In the genomic region with DNA sequence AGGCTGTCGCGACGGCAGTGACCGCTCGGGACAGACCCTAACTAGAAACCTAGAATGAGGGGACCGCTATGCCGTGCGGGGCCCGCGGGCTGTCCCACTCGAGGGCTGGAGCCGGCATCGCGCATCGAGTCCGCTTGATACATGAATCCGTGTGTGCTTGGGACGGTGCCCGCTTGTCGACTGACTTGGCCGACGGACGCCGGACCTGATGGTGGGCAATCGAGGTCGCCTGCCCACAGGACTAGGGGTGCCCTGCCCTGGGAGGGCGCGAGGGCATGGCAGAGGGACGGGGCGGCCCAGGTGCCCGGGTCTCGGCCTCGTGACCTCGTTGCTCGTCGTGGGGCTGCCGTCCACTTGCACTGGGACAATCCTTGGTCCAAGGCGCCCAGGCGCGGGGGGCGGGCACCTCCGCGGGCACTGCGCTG, we compare ENCODE assay signal across 8 cellular contexts. TPM values are rescaled to one million over a fixed set of nuclear protein-coding genes. Genes with fewer than 3 reads are reported as not detected.
DNase-seq lines count a peak whose midpoint lies in the region; ATAC-seq, FAIRE-seq and TF ChIP-seq lines count a peak whose summit lies in the region.

No MANE protein-coding gene starts in this region.

- H3K36me3 ChIP-seq in OCI-LY7 (ENCODE audit: insufficient read depth, low read length) (peaks cover 43% of the 10 kb centered on the region), K562 (ENCODE audit: control insufficient read depth, insufficient read depth, low read length) (peaks cover 25% of the 10 kb centered on the region)

- peak overlapping the region; percentile 89 to 91 for H3K4me3 Mint-ChIP-seq in stimulated activated naive B cell treated with anti-CD40 and anti-IgM and Interleukin-4, amounts not matched to agents 10 μg/mL and 1 μg/mL and 100 μg/mL, for 72 hours

- no peaks in the 10 kb centered on the region for H3K27me3 ChIP-seq in K562 (ENCODE audit: control insufficient read depth in 2 of 2, insufficient read depth in 2 of 2, low read length in 2 of 2)

- H3K27ac Mint-ChIP-seq in stimulated activated naive B cell treated with anti-CD40 and anti-IgM and Interleukin-4, amounts not matched to agents 10 μg/mL and 1 μg/mL and 100 μg/mL, for 72 hours: peak overlapping the region; percentile 100

- DNase-seq in SIG-M5 treated with dmso at 0.1 percent for 504 hours (lab: John Stamatoyannopoulos, UW; ENCODE audit: unreplicated experiment) (peak; percentile 44), SIG-M5 (lab: John Stamatoyannopoulos, UW) (no peak), OCI-LY7 (ENCODE audit: low spot score) (no peak), K562 (ENCODE audit: extremely low read depth in 1 of 4, low spot score in 3 of 4) (peak in 1 of 4 experiments; percentile 47), left lobe of liver (ENCODE audit: low spot score) (no peak), GDM1 (lab: John Stamatoyannopoulos, UW) (no peak), NCI-H1105 treated with DMSO at 0.1 percent for 48 hours (lab: John Stamatoyannopoulos, UW) (no peak)
- DNase-seq in stimulated activated naive B cell treated with anti-CD40 and anti-IgM and Interleukin-4, amounts not matched to agents 10 μg/mL and 1 μg/mL and 100 μg/mL, for 72 hours: no peak

- 19% methylated on average over 22 of the region's 44 CpGs for WGBS in K562 (ENCODE audit: insufficient coverage, low coverage, missing lambda C conversion rate)

- H3K9me2 ChIP-seq in OCI-LY7 (ENCODE audit: insufficient read depth, low read length): no peaks in the 10 kb centered on the region

- H3K79me2 ChIP-seq in OCI-LY7 (ENCODE audit: insufficient read depth, low read depth, low read length): peaks cover 63% of the 10 kb centered on the region
- peaks cover 66% of the 10 kb centered on the region for H3K79me2 ChIP-seq in K562 (ENCODE audit: control insufficient read depth, insufficient read depth, low read length)

- peak overlapping the region; percentile 93 for H3K4me3 ChIP-seq in OCI-LY7 (ENCODE audit: low read depth, low read length, poor library complexity, severe bottlenecking)
- H3K4me3 ChIP-seq in K562: peak overlapping the region; percentile 60

- peaks cover 39 to 40% of the 10 kb centered on the region in 2 donors for H3K36me3 Mint-ChIP-seq in stimulated activated naive B cell treated with anti-CD40 and anti-IgM and Interleukin-4, amounts not matched to agents 10 μg/mL and 1 μg/mL and 100 μg/mL, for 72 hours

- no peaks in the 10 kb centered on the region for H3K27me3 Mint-ChIP-seq in stimulated activated naive B cell treated with anti-CD40 and anti-IgM and Interleukin-4, amounts not matched to agents 10 μg/mL and 1 μg/mL and 100 μg/mL, for 72 hours

- no peak for TF ChIP-seq POLR2A in K562 (conservative IDR thresholded peaks at IDR 0.05)

- FAIRE-seq in K562 (lab: Jason Lieb, UNC): no peak

- peak overlapping the region; percentile 94 to 97 for H3K9ac ChIP-seq in K562 (ENCODE audit: insufficient read depth in 1 of 2, low read depth in 2 of 2, low read length in 2 of 2)

- ATAC-seq in K562 (no peak), left lobe of liver (peak; percentile 1)
- peak; percentile 5 to 6 for ATAC-seq in stimulated activated naive B cell treated with anti-CD40 and anti-IgM and Interleukin-4, amounts not matched to agents 10 μg/mL and 1 μg/mL and 100 μg/mL, for 72 hours (replicated peaks)

- no peak for TF ChIP-seq EP300 in K562 (IDR thresholded peaks at IDR 0.05; ENCODE audit: low read length)

- H2AFZ ChIP-seq in OCI-LY7 (ENCODE audit: low read length) (peak overlapping the region; percentile 83; the same call in 1 of the 2 replicates), K562 (ENCODE audit: low read depth, low read length) (peak overlapping the region; percentile 95; the same call in 1 of the 2 replicates)

- CTCF ChIA-PET in OCI-LY7 (lab: Charles Lee; ENCODE audit: unreplicated experiment) (interaction anchor here (0.5 to 1.4 kb wide), 4 partner anchors 20 to 77 kb away, joined by 3 to 5 read pairs (median 4); no protein-coding TSS in a partner anchor), K562 (lab: Yijun Ruan, JAX; ENCODE audit: low intra/inter-chr PET ratio) (no interaction called here)

- H3K9me3 ChIP-seq in OCI-LY7 (ENCODE audit: low read length): no peaks in the 10 kb centered on the region
- no peaks in the 10 kb centered on the region for H3K9me3 ChIP-seq in K562 (replicated peaks; ENCODE audit: control insufficient read depth, insufficient read depth, low read depth, low read length)

- H3K9me3 Mint-ChIP-seq in stimulated activated naive B cell treated with anti-CD40 and anti-IgM and Interleukin-4, amounts not matched to agents 10 μg/mL and 1 μg/mL and 100 μg/mL, for 72 hours: no peaks in the 10 kb centered on the region

- peaks cover 27 to 41% of the 10 kb centered on the region in 2 donors for H3K4me1 Mint-ChIP-seq in stimulated activated naive B cell treated with anti-CD40 and anti-IgM and Interleukin-4, amounts not matched to agents 10 μg/mL and 1 μg/mL and 100 μg/mL, for 72 hours

- H4K20me1 ChIP-seq in OCI-LY7 (ENCODE audit: insufficient read depth, low read length): peaks cover 20% of the 10 kb centered on the region
- H4K20me1 ChIP-seq in K562 (replicated peaks; ENCODE audit: control insufficient read depth, insufficient read depth, low read length): peaks cover 29% of the 10 kb centered on the region

- TF ChIP-seq CTCF in OCI-LY7 (conservative IDR thresholded peaks at IDR 0.05; ENCODE audit: low read length): no peak
- TF ChIP-seq CTCF in K562 (IDR thresholded peaks at IDR 0.05 in 2 of 3, conservative IDR thresholded peaks at IDR 0.05 in 1 of 3; ENCODE audit: insufficient read depth in 2 of 3, low read depth in 1 of 3, low read length in 3 of 3): no peak

- in situ Hi-C loops in K562 (cut with MboI): no loop called here

- no peak for TF ChIP-seq RAD21 in K562 (CRISPR knock-in tag; conservative IDR thresholded peaks at IDR 0.05 in 1 of 2, IDR thresholded peaks at IDR 0.05 in 1 of 2)

- peaks cover 35% of the 10 kb centered on the region for H3K4me1 ChIP-seq in OCI-LY7 (ENCODE audit: insufficient read depth, low read length, poor library complexity, severe bottlenecking)
- H3K4me1 ChIP-seq in K562 (replicated peaks in 1 of 2; ENCODE audit: control insufficient read depth in 2 of 2, insufficient read depth in 2 of 2, low read length in 2 of 2): peaks cover 16 to 58% of the 10 kb centered on the region in 2 experiments; a peak in 4 of 5 replicates

- intact Hi-C loops in OCI-LY7 (cut with micrococcal nuclease; ENCODE audit: unreplicated experiment) (loop anchor here (1.0 to 2.0 kb wide), 5 partner anchors 20 to 94 kb away; partner anchors contain the start of gene PDE6D), K562 (cut with micrococcal nuclease) (loop anchor here (1.0 kb wide), 1 partner anchor 20 kb away; no protein-coding TSS in a partner anchor)

- H3K27ac ChIP-seq in OCI-LY7 (ENCODE audit: low read depth, low read length, poor library complexity, severe bottlenecking) (peak overlapping the region; percentile 95), K562 (ENCODE audit: extremely low read depth, low read depth, low read length) (peak overlapping the region; percentile 97)

- POLR2A ChIA-PET in OCI-LY7 (lab: Charles Lee): interaction anchor here (0.5 to 3.1 kb wide), 13 partner anchors 8 to 1466 kb away, joined by 3 to 27 read pairs (median 4); no protein-coding TSS in a partner anchor
- POLR2A ChIA-PET in K562 (lab: Yijun Ruan, JAX): interaction anchor here (0.9 to 8.3 kb wide), 8 partner anchors 8 to 103 kb away, joined by 3 to 90 read pairs (median 6); no protein-coding TSS in a partner anchor

- BruUV-seq in OCI-LY7 (replicated peaks; lab: Mats Ljungman, UMichigan) (no TSS peak), K562 (replicated peaks; lab: Mats Ljungman, UMichigan) (no TSS peak)

- peaks cover 7% of the 10 kb centered on the region for H3K9me1 ChIP-seq in K562 (ENCODE audit: control insufficient read depth, insufficient read depth, low read length)

- peak overlapping the region; percentile 77 for H3K4me2 ChIP-seq in OCI-LY7 (ENCODE audit: low read length)
- peak overlapping the region; percentile 83 for H3K4me2 ChIP-seq in K562 (ENCODE audit: insufficient read depth, low read length)

TF ChIP-seq in K562, 482 proteins besides CTCF, POLR2A, EP300 and RAD21 (continues in another document):
- TF ChIP-seq, protein P1, sequence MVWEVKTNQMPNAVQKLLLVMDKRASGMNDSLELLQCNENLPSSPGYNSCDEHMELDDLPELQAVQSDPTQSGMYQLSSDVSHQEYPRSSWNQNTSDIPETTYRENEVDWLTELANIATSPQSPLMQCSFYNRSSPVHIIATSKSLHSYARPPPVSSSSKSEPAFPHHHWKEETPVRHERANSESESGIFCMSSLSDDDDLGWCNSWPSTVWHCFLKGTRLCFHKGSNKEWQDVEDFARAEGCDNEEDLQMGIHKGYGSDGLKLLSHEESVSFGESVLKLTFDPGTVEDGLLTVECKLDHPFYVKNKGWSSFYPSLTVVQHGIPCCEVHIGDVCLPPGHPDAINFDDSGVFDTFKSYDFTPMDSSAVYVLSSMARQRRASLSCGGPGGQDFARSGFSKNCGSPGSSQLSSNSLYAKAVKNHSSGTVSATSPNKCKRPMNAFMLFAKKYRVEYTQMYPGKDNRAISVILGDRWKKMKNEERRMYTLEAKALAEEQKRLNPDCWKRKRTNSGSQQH (CRISPR knock-in tag; IDR thresholded peaks at IDR 0.05): no peak

RNA-seq across cellular contexts. Expression of gene PTMA, which starts 0.7 kb away (rescaled TPM):
- 2,780 and 3,271 TPM in 2 replicates for total RNA-seq in OCI-LY7 (2014; rRNA removed; shearing (Covaris generic))
- total RNA-seq in OCI-LY7 (2022) (3,053 and 3,088 TPM in 2 replicates), K562 (2014; rRNA removed) (1,354 and 1,439 TPM in 2 replicates), K562 (2014; rRNA removed; fragmentation: Illumina TruSeq; extraction: Trizol) (1,578 and 1,698 TPM in 2 replicates), K562 (2015; rRNA removed; fragmentation: Illumina TruSeq; extraction: Trizol) (1,925 and 1,943 TPM in 2 replicates), K562 (2021) (1,166 and 1,193 TPM in 2 replicates), left lobe of liver (213 TPM)
- total RNA-seq in K562 (2011; cell fraction: chromatin; rRNA removed; ENCODE audit: low replicate concordance): 105 and 138 TPM in 2 replicates
- total RNA-seq in K562 (2011; cell fraction: nucleolus; rRNA removed): 82.0 and 91.6 TPM in 2 replicates
- total RNA-seq in K562 (2011; cell fraction: nucleoplasm; rRNA removed): 112 and 117 TPM in 2 replicates
- polyA plus RNA-seq in K562 (2011; rRNA removed) (323 and 429 TPM in 2 replicates), K562 (2014; fragmentation: Illumina TruSeq; extraction: Trizol) (2,277 and 2,322 TPM in 2 replicates), K562 (2014; fragmentation: Nextera tagmentation; extraction: Ambion mirVana) (1,000 to 10,000 TPM; 1,265 to 1,905 TPM), K562 (2014; rRNA removed) (1,557 and 1,903 TPM in 2 replicates)
- polyA plus RNA-seq in K562 (2011; cell fraction: cytosol; rRNA removed): 269 and 283 TPM in 2 replicates
- 236 and 242 TPM in 2 replicates for polyA plus RNA-seq in K562 (2011; cell fraction: nucleus; rRNA removed)
- polyA plus RNA-seq in K562 (2012): 643 and 1,309 TPM in 2 replicates
- polyA minus RNA-seq in K562 (2011; rRNA and poly(A)+ RNA removed): 500 and 593 TPM in 2 replicates
- polyA minus RNA-seq in K562 (2011; cell fraction: cytosol; rRNA and poly(A)+ RNA removed): 402 and 486 TPM in 2 replicates
- 80.0 and 144 TPM in 2 replicates for polyA minus RNA-seq in K562 (2011; cell fraction: nucleus; rRNA and poly(A)+ RNA removed)
